17 cellular contexts compared by ENCODE assay signal in genomic region chr3:143127801-143128200, GRCh38. TPM values are rescaled to one million over a fixed set of nuclear protein-coding genes. Genes with fewer than 3 reads are reported as not detected.
DNase-seq lines count a peak whose midpoint lies in the region; ATAC-seq, FAIRE-seq and TF ChIP-seq lines count a peak whose summit lies in the region.
"Had no signal": no experiment of that assay in that cellular context is flagged by ENCODE, and none has a peak within 500 bp of the region (broad histone marks: within the 10 kb centered on the region; RNA-seq: fewer than 3 reads in every experiment).

No MANE protein-coding gene starts in this region.

- H2AFZ ChIP-seq in K562 (ENCODE audit: low read depth, low read length) = no peak overlapping the region
- H2AFZ ChIP-seq in hepatocyte = no peak overlapping the region

- H3K27me3 Mint-ChIP-seq in CD8-positive, alpha-beta T cell (ENCODE audit: low read depth) = no peaks in the 10 kb centered on the region
- no peaks in the 10 kb centered on the region for H3K27me3 Mint-ChIP-seq in naive thymus-derived CD4-positive, alpha-beta T cell
- peaks cover 0 to 2% (median 0%) of the 10 kb centered on the region in 3 donors for H3K27me3 Mint-ChIP-seq in CD14-positive monocyte (ENCODE audit: low read depth in 3 of 3)

- TF ChIP-seq EP300 in K562 (IDR thresholded peaks at IDR 0.05; ENCODE audit: low read length) = no peak

- TF ChIP-seq POLR2A in K562 (conservative IDR thresholded peaks at IDR 0.05) = 0 out of 2 replicates have a peak, but pooled peaks have one; percentile 26
- TF ChIP-seq POLR2A in prostate gland (IDR thresholded peaks at IDR 0.05) = no peak

- no peaks in the 10 kb centered on the region for H3K9me1 ChIP-seq in K562 (ENCODE audit: control insufficient read depth, insufficient read depth, low read length)

- intact Hi-C loops in CD8-positive, alpha-beta T cell (cut with DNase I, micrococcal nuclease) = loop anchor here in 1 of 2 experiments (10.0 kb wide), 1 partner anchor 517 kb away; no protein-coding TSS in a partner anchor
- intact Hi-C loops in K562 (cut with micrococcal nuclease) (no loop called here), prostate gland (cut with DNase I) (loop anchor here (10.0 kb wide), 2 partner anchors 367 to 627 kb away; no protein-coding TSS in a partner anchor), CD14-positive monocyte (cut with micrococcal nuclease) (loop anchor here in 1 of 2 donors (10.0 kb wide), 1 partner anchor 317 kb away; no protein-coding TSS in a partner anchor)
- intact Hi-C loops in naive thymus-derived CD4-positive, alpha-beta T cell (cut with micrococcal nuclease) = loop anchor here (10.0 kb wide), 2 partner anchors 317 to 397 kb away; no protein-coding TSS in a partner anchor

- H3K4me2 ChIP-seq in K562 (ENCODE audit: insufficient read depth, low read length) (no peak overlapping the region; the same call in 1 of the 2 replicates), hepatocyte (no peak overlapping the region)

- POLR2A ChIA-PET in CD8-positive, alpha-beta T cell (lab: Charles Lee) = no interaction called here
- POLR2A ChIA-PET in K562 (lab: Yijun Ruan, JAX) = no interaction called here
- POLR2A ChIA-PET in naive thymus-derived CD4-positive, alpha-beta T cell (lab: Charles Lee) = interaction anchor here (0.9 kb wide), 1 partner anchor 9 kb away, joined by 3 read pairs; no protein-coding TSS in a partner anchor

- peak overlapping the region; percentile 25 for H3K27ac Mint-ChIP-seq in CD8-positive, alpha-beta T cell
- peak overlapping the region in 8 of 9 donors; percentile 3 to 96 (median 28) for H3K27ac Mint-ChIP-seq in naive thymus-derived CD4-positive, alpha-beta T cell
- no peak overlapping the region for H3K27ac Mint-ChIP-seq in CD14-positive monocyte
- H3K27ac Mint-ChIP-seq: H9 had no signal

- H3K36me3 ChIP-seq in CD8-positive, alpha-beta T cell (ENCODE audit: insufficient read depth, low read length) = no peaks in the 10 kb centered on the region
- H3K36me3 ChIP-seq in K562 (ENCODE audit: control insufficient read depth, insufficient read depth, low read length) = peaks cover 5% of the 10 kb centered on the region; the same call in 1 of the 3 replicates
- H3K36me3 ChIP-seq in naive thymus-derived CD4-positive, alpha-beta T cell (ENCODE audit: control insufficient read depth in 2 of 3, insufficient read depth in 3 of 3, low read length in 3 of 3) = no peaks in the 10 kb centered on the region
- H3K36me3 ChIP-seq in hepatocyte (replicated peaks; ENCODE audit: insufficient read depth, low read depth) = no peaks in the 10 kb centered on the region
- no peaks in the 10 kb centered on the region for H3K36me3 ChIP-seq in prostate gland
- H3K36me3 ChIP-seq: BE2C had no signal

- TF ChIP-seq RAD21 in K562 (CRISPR knock-in tag; conservative IDR thresholded peaks at IDR 0.05 in 1 of 2, IDR thresholded peaks at IDR 0.05 in 1 of 2) = no peak

- no TSS peak for BruUV-seq in K562 (replicated peaks; lab: Mats Ljungman, UMichigan)

- H3K27me3 ChIP-seq in CD8-positive, alpha-beta T cell (ENCODE audit: insufficient read depth, low read length) = no peaks in the 10 kb centered on the region
- no peaks in the 10 kb centered on the region for H3K27me3 ChIP-seq in K562 (ENCODE audit: control insufficient read depth in 2 of 2, insufficient read depth in 2 of 2, low read length in 2 of 2)
- H3K27me3 ChIP-seq in naive thymus-derived CD4-positive, alpha-beta T cell (ENCODE audit: control insufficient read depth in 2 of 2, insufficient read depth in 2 of 2, low read length in 2 of 2) = no peaks in the 10 kb centered on the region
- H3K27me3 ChIP-seq in hepatocyte = no peaks in the 10 kb centered on the region
- H3K27me3 ChIP-seq in prostate gland (replicated peaks; ENCODE audit: insufficient read depth) = no peaks in the 10 kb centered on the region
- H3K27me3 ChIP-seq: BE2C had no signal

- H3K9me3 Mint-ChIP-seq in CD8-positive, alpha-beta T cell = no peaks in the 10 kb centered on the region
- peaks cover 0 to 3% (median 0%) of the 10 kb centered on the region in 11 donors for H3K9me3 Mint-ChIP-seq in naive thymus-derived CD4-positive, alpha-beta T cell
- H3K9me3 Mint-ChIP-seq in CD14-positive monocyte = peaks cover 0 to 2% (median 0%) of the 10 kb centered on the region in 7 donors
- H3K9me3 Mint-ChIP-seq: H9 had no signal

- peaks cover 21% of the 10 kb centered on the region for H3K4me1 ChIP-seq in CD8-positive, alpha-beta T cell (ENCODE audit: insufficient read depth, low read length)
- peaks cover 0 to 33% of the 10 kb centered on the region in 2 experiments; a peak in 3 of 5 replicates for H3K4me1 ChIP-seq in K562 (replicated peaks in 1 of 2; ENCODE audit: control insufficient read depth in 2 of 2, insufficient read depth in 2 of 2, low read length in 2 of 2)
- peaks cover 0 to 14% of the 10 kb centered on the region in 2 donors for H3K4me1 ChIP-seq in naive thymus-derived CD4-positive, alpha-beta T cell (ENCODE audit: control insufficient read depth in 2 of 2, insufficient read depth in 2 of 2, low read length in 2 of 2)
- peaks cover 7% of the 10 kb centered on the region for H3K4me1 ChIP-seq in hepatocyte (ENCODE audit: insufficient read depth)
- H3K4me1 ChIP-seq in prostate gland (replicated peaks) = no peaks in the 10 kb centered on the region
- H3K4me1 ChIP-seq: BE2C, Caco-2 had no signal

- peaks cover 42% of the 10 kb centered on the region for H3K4me1 Mint-ChIP-seq in CD8-positive, alpha-beta T cell (ENCODE audit: low read depth)
- H3K4me1 Mint-ChIP-seq in naive thymus-derived CD4-positive, alpha-beta T cell = peaks cover 21 to 69% (median 55%) of the 10 kb centered on the region in 7 donors
- peaks cover 40% of the 10 kb centered on the region for H3K4me1 Mint-ChIP-seq in CD14-positive monocyte

- FAIRE-seq in K562 (lab: Jason Lieb, UNC) = no peak
- FAIRE-seq: A204.1, D721Med, H1 had no signal

- ATAC-seq in CD8-positive, alpha-beta T cell = no peak
- ATAC-seq in K562 (no peak), GM18868 (IDR thresholded peaks at IDR 0.05; ENCODE audit: unreplicated experiment) (no peak)
- ATAC-seq in naive thymus-derived CD4-positive, alpha-beta T cell = no peak

- DNase-seq in CD8-positive, alpha-beta T cell = peak in 1 of 7 experiments; percentile 9
- no peak for DNase-seq in K562 (ENCODE audit: extremely low read depth in 1 of 4, low spot score in 3 of 4)
- DNase-seq in naive thymus-derived CD4-positive, alpha-beta T cell = no peak
- no peak for DNase-seq in hepatocyte (ENCODE audit: low spot score)
- no peak for DNase-seq in prostate gland (ENCODE audit: low spot score)
- no peak for DNase-seq in CD14-positive monocyte (ENCODE audit: low spot score)
- DNase-seq: ACHN, BE2C, C1 segment of cervical spinal cord, Caco-2, GDM1, H9 had no signal

- H4K20me1 ChIP-seq in K562 (replicated peaks; ENCODE audit: control insufficient read depth, insufficient read depth, low read length) (0 out of 2 replicates have a peak, but pooled peaks cover 4% of the 10 kb centered on the region), hepatocyte (ENCODE audit: insufficient read depth, poor library complexity, severe bottlenecking) (no peaks in the 10 kb centered on the region)

- peaks cover 39% of the 10 kb centered on the region for H3K79me2 ChIP-seq in K562 (ENCODE audit: control insufficient read depth, insufficient read depth, low read length)
- H3K79me2 ChIP-seq in hepatocyte = no peaks in the 10 kb centered on the region

- in situ Hi-C loops in K562 (cut with MboI) = no loop called here

- CTCF ChIA-PET in CD8-positive, alpha-beta T cell (lab: Charles Lee) = no interaction called here
- CTCF ChIA-PET in K562 (lab: Yijun Ruan, JAX; ENCODE audit: low intra/inter-chr PET ratio) = no interaction called here
- CTCF ChIA-PET in naive thymus-derived CD4-positive, alpha-beta T cell (lab: Charles Lee) = no interaction called here

- H3K4me3 ChIP-seq in CD8-positive, alpha-beta T cell (ENCODE audit: low read depth, low read length) = no peak overlapping the region
- H3K4me3 ChIP-seq in K562 (no peak overlapping the region), hepatocyte (no peak overlapping the region), prostate gland (no peak overlapping the region)
- no peak overlapping the region for H3K4me3 ChIP-seq in naive thymus-derived CD4-positive, alpha-beta T cell (ENCODE audit: low read length)

- WGBS in K562 (ENCODE audit: insufficient coverage, low coverage, missing lambda C conversion rate) = 97% methylated on average over 3 of the region's 3 CpGs
- WGBS in hepatocyte (ENCODE audit: low lambda C conversion rate, missing lambda C conversion rate) = 87% methylated on average over 3 of the region's 3 CpGs
- WGBS in prostate gland = 77% methylated on average over 3 of the region's 3 CpGs

- no peak overlapping the region for H3K9ac ChIP-seq in K562 (ENCODE audit: insufficient read depth in 1 of 2, low read depth in 2 of 2, low read length in 2 of 2)

- no peak overlapping the region for H3K4me3 Mint-ChIP-seq in CD8-positive, alpha-beta T cell
- no peak overlapping the region for H3K4me3 Mint-ChIP-seq in naive thymus-derived CD4-positive, alpha-beta T cell
- no peak overlapping the region for H3K4me3 Mint-ChIP-seq in CD14-positive monocyte
- H3K4me3 Mint-ChIP-seq: H9 had no signal

- H3K9me3 ChIP-seq in CD8-positive, alpha-beta T cell (ENCODE audit: low read length) = no peaks in the 10 kb centered on the region
- H3K9me3 ChIP-seq in K562 (replicated peaks; ENCODE audit: control insufficient read depth, insufficient read depth, low read depth, low read length) = no peaks in the 10 kb centered on the region
- H3K9me3 ChIP-seq in naive thymus-derived CD4-positive, alpha-beta T cell (ENCODE audit: control insufficient read depth in 2 of 3, low read length in 3 of 3) = no peaks in the 10 kb centered on the region
- H3K9me3 ChIP-seq in hepatocyte (ENCODE audit: low read depth) = no peaks in the 10 kb centered on the region
- no peaks in the 10 kb centered on the region for H3K9me3 ChIP-seq in prostate gland
- H3K9me3 ChIP-seq: BE2C, Caco-2 had no signal

- no peak overlapping the region for H3K27ac ChIP-seq in CD8-positive, alpha-beta T cell (ENCODE audit: low read depth, low read length)
- no peak overlapping the region for H3K27ac ChIP-seq in K562 (ENCODE audit: extremely low read depth, low read depth, low read length)
- no peak overlapping the region for H3K27ac ChIP-seq in naive thymus-derived CD4-positive, alpha-beta T cell (ENCODE audit: low read depth, low read length)
- H3K27ac ChIP-seq in hepatocyte = no peak overlapping the region
- no peak overlapping the region for H3K27ac ChIP-seq in prostate gland

- H3K36me3 Mint-ChIP-seq in CD8-positive, alpha-beta T cell = peaks cover 4% of the 10 kb centered on the region
- H3K36me3 Mint-ChIP-seq in naive thymus-derived CD4-positive, alpha-beta T cell = peaks cover 0 to 20% (median 4%) of the 10 kb centered on the region in 5 donors
- peaks cover 14 to 16% of the 10 kb centered on the region in 2 donors for H3K36me3 Mint-ChIP-seq in CD14-positive monocyte

- no peak for TF ChIP-seq CTCF in CD8-positive, alpha-beta T cell (IDR thresholded peaks at IDR 0.05)
- TF ChIP-seq CTCF in K562 (IDR thresholded peaks at IDR 0.05 in 2 of 3, conservative IDR thresholded peaks at IDR 0.05 in 1 of 3; ENCODE audit: insufficient read depth in 2 of 3, low read depth in 1 of 3, low read length in 3 of 3) = no peak
- no peak for TF ChIP-seq CTCF in hepatocyte (IDR thresholded peaks at IDR 0.05; ENCODE audit: poor library complexity)
- no peak for TF ChIP-seq CTCF in prostate gland (IDR thresholded peaks at IDR 0.05)
- TF ChIP-seq CTCF in CD14-positive monocyte (IDR thresholded peaks at IDR 0.05) = no peak

- H3K9me2 ChIP-seq in hepatocyte (replicated peaks; ENCODE audit: insufficient read depth) = no peaks in the 10 kb centered on the region

RNA-seq across cellular contexts. Expression of gene CHST2, which starts 8.2 kb away (rescaled TPM):
- 1 to 10 TPM; 2.5 to 2.7 TPM for total RNA-seq in CD8-positive, alpha-beta T cell
- 15.4 and 34.1 TPM in 2 replicates for total RNA-seq in K562 (2011; cell fraction: chromatin; rRNA removed; ENCODE audit: low replicate concordance)
- total RNA-seq in K562 (2011; cell fraction: nucleolus; rRNA removed) = 40.4 and 52.0 TPM in 2 replicates
- total RNA-seq in K562 (2011; cell fraction: nucleoplasm; rRNA removed) = 27.5 and 32.1 TPM in 2 replicates
- 27.3 and 28.5 TPM in 2 replicates for total RNA-seq in K562 (2014; rRNA removed)
- 10.6 and 10.7 TPM in 2 replicates for total RNA-seq in K562 (2014; rRNA removed; fragmentation: Illumina TruSeq; extraction: Trizol)
- 13.9 and 14.7 TPM in 2 replicates for total RNA-seq in K562 (2015; rRNA removed; fragmentation: Illumina TruSeq; extraction: Trizol)
- total RNA-seq in K562 (2021) = 55.1 and 60.3 TPM in 2 replicates
- polyA plus RNA-seq in K562 (2011; rRNA removed) = 8.0 and 13.7 TPM in 2 replicates
- 10.9 and 33.4 TPM in 2 replicates for polyA plus RNA-seq in K562 (2011; cell fraction: cytosol; rRNA removed)
- 19.2 and 52.4 TPM in 2 replicates for polyA plus RNA-seq in K562 (2011; cell fraction: nucleus; rRNA removed)
- 25.3 and 34.2 TPM in 2 replicates for polyA plus RNA-seq in K562 (2012)
- polyA plus RNA-seq in K562 (2014; fragmentation: Illumina TruSeq; extraction: Trizol) = 16.5 and 19.2 TPM in 2 replicates
- polyA plus RNA-seq in K562 (2014; fragmentation: Nextera tagmentation; extraction: Ambion mirVana) = 1 to 10 TPM; 3.4 to 3.7 TPM
- polyA plus RNA-seq in K562 (2014; rRNA removed) = 32.6 and 36.4 TPM in 2 replicates
- 4.3 and 8.8 TPM in 2 replicates for polyA minus RNA-seq in K562 (2011; rRNA and poly(A)+ RNA removed)
- polyA minus RNA-seq in K562 (2011; cell fraction: cytosol; rRNA and poly(A)+ RNA removed) = 17.7 and 18.6 TPM in 2 replicates
- 21.2 and 23.4 TPM in 2 replicates for polyA minus RNA-seq in K562 (2011; cell fraction: nucleus; rRNA and poly(A)+ RNA removed)
- total RNA-seq in naive thymus-derived CD4-positive, alpha-beta T cell = 10 to 100 TPM in 1 of 5 experiments, 1 to 10 TPM in 4; 3.4 to 12.3 (median 4.5) TPM
- polyA plus RNA-seq in naive thymus-derived CD4-positive, alpha-beta T cell = 10 to 100 TPM in 1 of 2 donors, 1 to 10 TPM in 1; 6.6 to 11.5 TPM
- 14.4 and 16.1 TPM in 2 replicates for total RNA-seq in hepatocyte
- polyA plus RNA-seq in hepatocyte = 12.2 and 12.5 TPM in 2 replicates
- total RNA-seq in prostate gland = 1 to 10 TPM; 9.6 to 9.7 TPM
- 10 to 100 TPM in 1 of 2 donors, 1 to 10 TPM in 1; 9.6 to 18.0 TPM for polyA plus RNA-seq in CD14-positive monocyte
- total RNA-seq: Caco-2, HT-29 had no signal

Comparison
In these comparisons a context has a peak if more than half of its experiments do, and no peak if none do; other contexts are left out.
1. H3K27ac Mint-ChIP-seq: peak in CD8-positive, alpha-beta T cell (single experiment) and naive thymus-derived CD4-positive, alpha-beta T cell (8 of 9); none in CD14-positive monocyte (0 of 7).